Comparison of ENCODE assay signal across 12 cellular contexts in genomic region chr22:49824936-49825335, GRCh38. TPM values are rescaled to one million over a fixed set of nuclear protein-coding genes. Genes with fewer than 3 reads are reported as not detected.
DNase-seq lines count a peak whose midpoint lies in the region; ATAC-seq and TF ChIP-seq lines count a peak whose summit lies in the region.
"Had no signal": no experiment of that assay in that cellular context is flagged by ENCODE, and none has a peak within 500 bp of the region (broad histone marks: within the 10 kb centered on the region; RNA-seq: fewer than 3 reads in every experiment).

No MANE protein-coding gene starts in this region.

- no peaks in the 10 kb centered on the region for H3F3A ChIP-seq in Loucy (ENCODE audit: low read depth)
- H3F3A ChIP-seq in neural cell (ENCODE audit: insufficient read depth, low read length, poor library complexity, severe bottlenecking) = no peaks in the 10 kb centered on the region

- peak overlapping the region; percentile 35 to 98 (median 93) for H3K4me3 Mint-ChIP-seq in CD4-positive, alpha-beta memory T cell

- CTCF ChIA-PET in CD4-positive, alpha-beta memory T cell (lab: Charles Lee; ENCODE audit: partially characterized antibody) = no interaction called here

- H3K27ac ChIP-seq in CD4-positive, alpha-beta memory T cell (ENCODE audit: low read depth, low read length) = no peak overlapping the region
- H3K27ac ChIP-seq in neural cell (ENCODE audit: low read length) = no peak overlapping the region

- no peak for TF ChIP-seq EP300 in neural cell (conservative IDR thresholded peaks at IDR 0.05; ENCODE audit: poor library complexity, severe bottlenecking)

- H2AFZ ChIP-seq in Loucy (ENCODE audit: low read length) = no peak overlapping the region
- no peak overlapping the region for H2AFZ ChIP-seq in neural cell (ENCODE audit: low read depth, low read length)

- H3K4me1 Mint-ChIP-seq in CD4-positive, alpha-beta memory T cell = peaks cover 33 to 70% (median 51%) of the 10 kb centered on the region in 4 donors

- DNase-seq in CD4-positive, alpha-beta memory T cell = no peak
- DNase-seq in choroid plexus epithelial cell (ENCODE audit: low read depth) (no peak), NOMO-1 treated with DMSO at 0.1 percent for 48 hours (lab: John Stamatoyannopoulos, UW; ENCODE audit: unreplicated experiment) (no peak), mesenteric fat pad (ENCODE audit: low spot score) (no peak), Right ventricle myocardium superior (no peak)
- DNase-seq: aorta, GDM1, head of caudate nucleus, Kasumi-1 had no signal

- peaks cover 87% of the 10 kb centered on the region for H3K79me2 ChIP-seq in Loucy (ENCODE audit: insufficient read depth, low read length)
- peaks cover 72% of the 10 kb centered on the region for H3K79me2 ChIP-seq in neural cell (replicated peaks; ENCODE audit: insufficient read depth, low read length)

- no peak for TF ChIP-seq CTCF in Loucy (conservative IDR thresholded peaks at IDR 0.05; ENCODE audit: low read length)
- TF ChIP-seq CTCF in choroid plexus epithelial cell (conservative IDR thresholded peaks at IDR 0.05; ENCODE audit: low read depth, low read length) = no peak
- TF ChIP-seq CTCF in neural cell (IDR thresholded peaks at IDR 0.05; ENCODE audit: poor library complexity, severe bottlenecking) = no peak

- H3K4me2 ChIP-seq in Loucy (ENCODE audit: low read depth, low read length, poor library complexity, severe bottlenecking) (peak overlapping the region; percentile 97), neural cell (ENCODE audit: low read length) (no peak overlapping the region)

- intact Hi-C loops in CD4-positive, alpha-beta memory T cell (cut with micrococcal nuclease) = loop anchor here (5.0 to 10.0 kb wide), 2 partner anchors 38 to 190 kb away; partner anchors contain the start of gene IL17REL
- intact Hi-C loops in Right ventricle myocardium superior (cut with DNase I) = no loop called here

- POLR2A ChIA-PET in CD4-positive, alpha-beta memory T cell (lab: Charles Lee; ENCODE audit: partially characterized antibody) = interaction anchor here (1.9 to 3.1 kb wide), 3 partner anchors 14 to 30 kb away, joined by 7 to 27 read pairs (median 18); no protein-coding TSS in a partner anchor

- H3K36me3 Mint-ChIP-seq in CD4-positive, alpha-beta memory T cell = peaks cover 19 to 53% of the 10 kb centered on the region in 2 donors

- H4K20me1 ChIP-seq in Loucy (ENCODE audit: insufficient read depth, low read length, poor library complexity, severe bottlenecking) (peaks cover 69% of the 10 kb centered on the region), neural cell (ENCODE audit: insufficient read depth) (peaks cover 44% of the 10 kb centered on the region)

- no peaks in the 10 kb centered on the region for H3K27me3 Mint-ChIP-seq in CD4-positive, alpha-beta memory T cell

- H3K9me3 Mint-ChIP-seq in CD4-positive, alpha-beta memory T cell = no peaks in the 10 kb centered on the region

- no peaks in the 10 kb centered on the region for H3K9me3 ChIP-seq in CD4-positive, alpha-beta memory T cell (ENCODE audit: control insufficient read depth in 1 of 2, low read length in 2 of 2)
- H3K9me3 ChIP-seq in Loucy (ENCODE audit: insufficient read depth, low read depth, low read length) = no peaks in the 10 kb centered on the region
- H3K9me3 ChIP-seq in neural cell (ENCODE audit: low read length) = no peaks in the 10 kb centered on the region

- peaks cover 49% of the 10 kb centered on the region for H3K36me3 ChIP-seq in CD4-positive, alpha-beta memory T cell (ENCODE audit: insufficient read depth, low read length)
- peaks cover 41% of the 10 kb centered on the region; the same call in 1 of the 2 replicates for H3K36me3 ChIP-seq in Loucy (ENCODE audit: insufficient read depth, low read length)
- H3K36me3 ChIP-seq in neural cell (ENCODE audit: insufficient read depth, low read length) = peaks cover 12% of the 10 kb centered on the region

- H3K9ac ChIP-seq in Loucy (ENCODE audit: low read depth, low read length, poor library complexity, severe bottlenecking) (peak overlapping the region; percentile 92), neural cell (ENCODE audit: low read length) (no peak overlapping the region)

- no peak for ATAC-seq in GM19455 (IDR thresholded peaks at IDR 0.05; ENCODE audit: unreplicated experiment)
- no peak for ATAC-seq in Right ventricle myocardium superior (ENCODE audit: poor library complexity)

- peak overlapping the region in 1 of 2 donors; percentile 71 for H3K4me3 ChIP-seq in CD4-positive, alpha-beta memory T cell (ENCODE audit: low read length in 2 of 2)
- H3K4me3 ChIP-seq in Loucy (ENCODE audit: low read length, poor library complexity, severe bottlenecking) (peak overlapping the region; percentile 82), choroid plexus epithelial cell (ENCODE audit: low read depth, low read length) (peak overlapping the region; percentile 72), neural cell (ENCODE audit: low read length) (peak overlapping the region; percentile 88)

- no peaks in the 10 kb centered on the region for H3K9me2 ChIP-seq in Loucy (replicated peaks; ENCODE audit: low read depth, low read length)
- H3K9me2 ChIP-seq in neural cell (ENCODE audit: insufficient read depth, low read length) = no peaks in the 10 kb centered on the region

- peak overlapping the region in 6 of 7 donors; percentile 13 to 99 (median 64) for H3K27ac Mint-ChIP-seq in CD4-positive, alpha-beta memory T cell

- peaks cover 75% of the 10 kb centered on the region for H3K4me1 ChIP-seq in CD4-positive, alpha-beta memory T cell (ENCODE audit: insufficient read depth, low read length)
- peaks cover 67% of the 10 kb centered on the region for H3K4me1 ChIP-seq in Loucy (ENCODE audit: insufficient read depth, low read length, poor library complexity, severe bottlenecking)

- TF ChIP-seq RAD21 in neural cell (conservative IDR thresholded peaks at IDR 0.05) = no peak

- H3K27me3 ChIP-seq in CD4-positive, alpha-beta memory T cell (ENCODE audit: insufficient read depth, low read length) = no peaks in the 10 kb centered on the region
- H3K27me3 ChIP-seq in Loucy (ENCODE audit: insufficient read depth, low read length, poor library complexity, severe bottlenecking) (no peaks in the 10 kb centered on the region), neural cell (ENCODE audit: insufficient read depth, low read depth, low read length) (no peaks in the 10 kb centered on the region)

TF ChIP-seq in neural cell, 6 proteins besides CTCF, POLR2A, EP300 and RAD21:
- TF ChIP-seq EZH2 (IDR thresholded peaks at IDR 0.05; ENCODE audit: borderline replicate concordance, insufficient read depth, low read length, poor library complexity, severe bottlenecking) = no peak
- TF ChIP-seq MXI1 (conservative IDR thresholded peaks at IDR 0.05; ENCODE audit: poor library complexity, severe bottlenecking) = no peak
- TF ChIP-seq SMC3 (conservative IDR thresholded peaks at IDR 0.05; ENCODE audit: poor library complexity) = no peak
- no peak for TF ChIP-seq POLR2AphosphoS5 (IDR thresholded peaks at IDR 0.05)
- no peak for TF ChIP-seq TAF1 (IDR thresholded peaks at IDR 0.05; ENCODE audit: low read depth)
- no peak for TF ChIP-seq REST (IDR thresholded peaks at IDR 0.05; ENCODE audit: borderline replicate concordance)
TF ChIP-seq in neural cell: peak in this region for 0.

RNA-seq across cellular contexts. Expression of gene BRD1, which starts 2.7 kb away (rescaled TPM):
- 10 to 100 TPM; 84.0 to 88.1 TPM for total RNA-seq in CD4-positive, alpha-beta memory T cell
- 1 to 10 TPM in 1 of 2 donors, under 1 TPM in 1; 0.94 to 5.1 TPM for polyA plus RNA-seq in CD4-positive, alpha-beta memory T cell
- 79.3 and 92.1 TPM in 2 replicates for polyA plus RNA-seq in neural cell
- polyA minus RNA-seq in neural cell = 75.0 and 81.1 TPM in 2 replicates
- total RNA-seq in mesenteric fat pad = 25.0 TPM
- 15.9 TPM for total RNA-seq in Right ventricle myocardium superior

RNA-seq across cellular contexts. Expression of gene ZBED4, which starts 28.7 kb away (rescaled TPM):
- total RNA-seq in CD4-positive, alpha-beta memory T cell = 10 to 100 TPM; 17.7 to 18.6 TPM
- 10 to 100 TPM in 1 of 2 donors, 1 to 10 TPM in 1; 6.7 to 10.0 TPM for polyA plus RNA-seq in CD4-positive, alpha-beta memory T cell
- 15.0 and 17.8 TPM in 2 replicates for polyA plus RNA-seq in neural cell
- 47.0 and 48.9 TPM in 2 replicates for polyA minus RNA-seq in neural cell
- total RNA-seq in mesenteric fat pad (10.4 TPM), Right ventricle myocardium superior (3.8 TPM)
